ENCODE assay signal across 8 cellular contexts in the genomic region with DNA sequence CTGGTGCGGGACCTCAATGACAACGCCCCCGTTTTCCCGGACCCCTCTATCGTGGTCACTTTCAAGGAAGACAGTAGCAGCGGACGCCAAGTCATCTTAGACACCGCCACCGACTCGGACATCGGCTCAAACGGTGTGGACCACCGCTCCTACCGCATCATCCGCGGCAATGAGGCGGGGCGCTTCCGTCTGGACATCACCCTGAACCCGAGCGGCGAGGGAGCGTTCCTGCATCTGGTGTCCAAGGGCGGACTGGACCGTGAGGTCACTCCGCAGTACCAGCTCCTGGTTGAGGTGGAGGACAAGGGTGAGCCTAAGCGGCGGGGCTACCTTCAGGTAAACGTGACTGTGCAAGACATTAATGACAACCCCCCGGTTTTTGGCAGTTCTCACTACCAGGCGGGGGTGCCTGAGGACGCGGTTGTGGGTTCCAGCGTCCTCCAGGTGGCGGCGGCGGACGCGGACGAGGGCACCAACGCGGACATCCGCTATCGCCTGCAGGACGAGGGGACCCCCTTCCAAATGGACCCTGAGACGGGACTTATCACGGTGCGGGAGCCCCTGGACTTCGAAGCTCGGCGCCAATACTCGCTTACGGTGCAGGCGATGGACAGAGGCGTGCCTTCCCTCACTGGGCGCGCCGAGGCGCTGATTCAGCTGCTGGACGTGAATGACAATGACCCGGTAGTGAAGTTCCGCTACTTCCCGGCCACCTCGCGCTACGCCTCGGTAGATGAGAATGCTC. TPM values are rescaled to one million over a fixed set of nuclear protein-coding genes. Genes with fewer than 3 reads are reported as not detected.
DNase-seq lines count a peak whose midpoint lies in the region; ATAC-seq and TF ChIP-seq lines count a peak whose summit lies in the region.

No MANE protein-coding gene starts in this region.

- no peak overlapping the region for H2BK120ac ChIP-seq in trophoblast cell (ENCODE audit: insufficient read depth, low read length, poor library complexity)

- H3K9ac ChIP-seq in trophoblast cell (ENCODE audit: low read length), result no peak overlapping the region

- WGBS in trophoblast cell (ENCODE audit: extremely low coverage, insufficient coverage, insufficient read length), result no CpG with 5 or more reads among the region's 67 CpGs

- no peak overlapping the region for H4K91ac ChIP-seq in trophoblast cell (ENCODE audit: low read depth, low read length)

- H4K8ac ChIP-seq in trophoblast cell (ENCODE audit: low read depth, low read length), result no peak overlapping the region

- no peaks in the 10 kb centered on the region for H3K9me3 Mint-ChIP-seq in activated T-cell treated with anti-CD3 and anti-CD28 coated beads, Interleukin-2, amount 50 U/mL, for 4 hours
- peaks cover 6% of the 10 kb centered on the region; the same call in 1 of the 2 replicates for H3K9me3 Mint-ChIP-seq in WTC11

- H2AK5ac ChIP-seq in trophoblast cell (ENCODE audit: low read length), result no peak overlapping the region

- peaks cover 64% of the 10 kb centered on the region for H3K27me3 Mint-ChIP-seq in activated T-cell treated with anti-CD3 and anti-CD28 coated beads, Interleukin-2, amount 50 U/mL, for 4 hours (ENCODE audit: low read depth)
- peaks cover 34% of the 10 kb centered on the region for H3K27me3 Mint-ChIP-seq in WTC11 (ENCODE audit: low read depth)

- CTCF ChIA-PET in WTC11 (lab: Charles Lee), result interaction anchor here (0.8 to 6.3 kb wide), 5 partner anchors 11 to 435 kb away, joined by 3 to 64 read pairs (median 3); no protein-coding TSS in a partner anchor

- no peak overlapping the region for H3K23ac ChIP-seq in trophoblast cell (ENCODE audit: low read length)

- no peaks in the 10 kb centered on the region for H3K79me2 ChIP-seq in trophoblast cell (ENCODE audit: control insufficient read depth, insufficient read depth, low read length, poor library complexity)

- H3K27ac Mint-ChIP-seq in WTC11, result no peak overlapping the region

- H3K27ac ChIP-seq in right atrium auricular region (peak overlapping the region; percentile 90 to 91), trophoblast cell (ENCODE audit: low read depth, low read length) (no peak overlapping the region)

- DNase-seq in activated T-cell treated with anti-CD3 and anti-CD28 coated beads, Interleukin-2, amount 50 U/mL, for 4 hours, result no peak
- DNase-seq in activated T-cell treated with anti-CD3 and anti-CD28 coated beads, Interleukin-2, amount 50 U/mL, for 1 hour, result no peak
- DNase-seq in WTC11 (ENCODE audit: low spot score) (peak; percentile 54), right atrium auricular region (ENCODE audit: low spot score) (peak; percentile 76), trophoblast cell (no peak), CD1c-positive myeloid dendritic cell (ENCODE audit: extremely low spot score) (no peak)

- H3K4me2 ChIP-seq in trophoblast cell (ENCODE audit: low read length), result peak overlapping the region; percentile 96

- H3K4me1 ChIP-seq in right atrium auricular region, result peaks cover 0 to 50% of the 10 kb centered on the region in 2 donors
- H3K4me1 ChIP-seq in trophoblast cell (ENCODE audit: control insufficient read depth in 1 of 2, insufficient read depth in 2 of 2, low read length in 2 of 2), result peaks cover 7 to 14% of the 10 kb centered on the region in 2 experiments

- H3K27me3 ChIP-seq in right atrium auricular region (no peaks in the 10 kb centered on the region), trophoblast cell (ENCODE audit: insufficient read depth, low read length) (peaks cover 13% of the 10 kb centered on the region)

- no peak overlapping the region for H4K12ac ChIP-seq in trophoblast cell (ENCODE audit: low read depth, low read length)

- POLR2A ChIA-PET in WTC11 (lab: Charles Lee), result no interaction called here

- no peak for ATAC-seq in activated T-cell treated with anti-CD3 and anti-CD28 coated beads, Interleukin-2, amount 50 U/mL, for 4 hours
- ATAC-seq in WTC11, result 0 out of 2 replicates have a peak, but pooled peaks have one; percentile 0
- no peak for ATAC-seq in GM21390 (IDR thresholded peaks at IDR 0.05; ENCODE audit: unreplicated experiment)
- no peak for ATAC-seq in HG03460 (IDR thresholded peaks at IDR 0.05; ENCODE audit: unreplicated experiment)

- H3K18ac ChIP-seq in trophoblast cell (ENCODE audit: low read length), result no peak overlapping the region

- H3K4me3 Mint-ChIP-seq in activated T-cell treated with anti-CD3 and anti-CD28 coated beads, Interleukin-2, amount 50 U/mL, for 4 hours, result peak overlapping the region; percentile 81
- H3K4me3 Mint-ChIP-seq in WTC11, result peak overlapping the region; percentile 88

- no peak overlapping the region for H2BK5ac ChIP-seq in trophoblast cell (ENCODE audit: low read depth, low read length, poor library complexity)

- no peaks in the 10 kb centered on the region for H3K36me3 Mint-ChIP-seq in activated T-cell treated with anti-CD3 and anti-CD28 coated beads, Interleukin-2, amount 50 U/mL, for 4 hours (ENCODE audit: insufficient read depth)
- peaks cover 20% of the 10 kb centered on the region for H3K36me3 Mint-ChIP-seq in WTC11

- no peak overlapping the region for H3K4ac ChIP-seq in trophoblast cell (ENCODE audit: low read depth, low read length)

- peaks cover 23% of the 10 kb centered on the region for H3K4me1 Mint-ChIP-seq in activated T-cell treated with anti-CD3 and anti-CD28 coated beads, Interleukin-2, amount 50 U/mL, for 4 hours (ENCODE audit: low read depth)
- peaks cover 47% of the 10 kb centered on the region for H3K4me1 Mint-ChIP-seq in WTC11

- H3K79me1 ChIP-seq in trophoblast cell (ENCODE audit: low read length), result no peaks in the 10 kb centered on the region

- no peak overlapping the region for H2BK12ac ChIP-seq in trophoblast cell (ENCODE audit: low read length)

- H3K36me3 ChIP-seq in right atrium auricular region, result no peaks in the 10 kb centered on the region
- no peaks in the 10 kb centered on the region for H3K36me3 ChIP-seq in trophoblast cell (ENCODE audit: control insufficient read depth in 1 of 2, insufficient read depth in 2 of 2, low read length in 2 of 2)

- no peak overlapping the region for H3K14ac ChIP-seq in trophoblast cell (ENCODE audit: low read length)

- H3K9me3 ChIP-seq in right atrium auricular region, result no peaks in the 10 kb centered on the region
- H3K9me3 ChIP-seq in trophoblast cell (ENCODE audit: insufficient read depth, low read depth, low read length), result no peaks in the 10 kb centered on the region

- no peak overlapping the region for H2AFZ ChIP-seq in trophoblast cell (ENCODE audit: insufficient read depth, low read length, poor library complexity)

- H3K4me3 ChIP-seq in right atrium auricular region (peak overlapping the region; percentile 76), trophoblast cell (ENCODE audit: low read depth, low read length) (peak overlapping the region; percentile 60)

- no peak for TF ChIP-seq CTCF in WTC11 (IDR thresholded peaks at IDR 0.05)
- peak; percentile 25 to 35 for TF ChIP-seq CTCF in right atrium auricular region (IDR thresholded peaks at IDR 0.05)

TF ChIP-seq in WTC11, 78 proteins besides CTCF, POLR2A, EP300 and RAD21 (continues in another document):
- TF ChIP-seq SMAD3 (CRISPR knock-in tag; IDR thresholded peaks at IDR 0.05; ENCODE audit: borderline replicate concordance) (no peak), RELA (CRISPR knock-in tag; IDR thresholded peaks at IDR 0.05; ENCODE audit: borderline replicate concordance) (no peak), RORB (CRISPR knock-in tag; IDR thresholded peaks at IDR 0.05) (no peak), ZNF317 (CRISPR knock-in tag; IDR thresholded peaks at IDR 0.05; ENCODE audit: borderline replicate concordance, low read depth) (no peak), CREM (CRISPR knock-in tag; IDR thresholded peaks at IDR 0.05) (no peak), NFE2L1 (CRISPR knock-in tag; IDR thresholded peaks at IDR 0.05) (no peak), TEAD4 (CRISPR knock-in tag; IDR thresholded peaks at IDR 0.05) (no peak), TP53 (CRISPR knock-in tag; IDR thresholded peaks at IDR 0.05) (no peak; the same call in 1 of the 2 replicates), OVOL2 (CRISPR knock-in tag; IDR thresholded peaks at IDR 0.05; ENCODE audit: borderline replicate concordance) (no peak), GTF2I (CRISPR knock-in tag; conservative IDR thresholded peaks at IDR 0.05) (no peak), ZNF671 (CRISPR knock-in tag; IDR thresholded peaks at IDR 0.05) (no peak), TCF7 (CRISPR knock-in tag; IDR thresholded peaks at IDR 0.05; ENCODE audit: low read depth) (no peak), ZNF219 (CRISPR knock-in tag; IDR thresholded peaks at IDR 0.05; ENCODE audit: borderline replicate concordance) (no peak), MYBL2 (CRISPR knock-in tag; IDR thresholded peaks at IDR 0.05) (no peak)
- TF ChIP-seq, protein P1, sequence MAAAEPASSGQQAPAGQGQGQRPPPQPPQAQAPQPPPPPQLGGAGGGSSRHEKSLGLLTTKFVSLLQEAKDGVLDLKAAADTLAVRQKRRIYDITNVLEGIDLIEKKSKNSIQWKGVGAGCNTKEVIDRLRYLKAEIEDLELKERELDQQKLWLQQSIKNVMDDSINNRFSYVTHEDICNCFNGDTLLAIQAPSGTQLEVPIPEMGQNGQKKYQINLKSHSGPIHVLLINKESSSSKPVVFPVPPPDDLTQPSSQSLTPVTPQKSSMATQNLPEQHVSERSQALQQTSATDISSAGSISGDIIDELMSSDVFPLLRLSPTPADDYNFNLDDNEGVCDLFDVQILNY (CRISPR knock-in tag; IDR thresholded peaks at IDR 0.05), result no peak

RNA-seq across cellular contexts. Expression of a gene that starts 2.2 kb away (rescaled TPM):
- total RNA-seq in activated T-cell treated with anti-CD3 and anti-CD28 coated beads, Interleukin-2, amount 50 U/mL, for 4 hours, result under 1 TPM; 0.03 TPM
- total RNA-seq in WTC11 (2021), result 6.6 to 10.5 TPM (median 6.8 TPM) in 3 replicates
- total RNA-seq in right atrium auricular region, result 10 to 100 TPM; 13.2 to 15.2 TPM
- 0.16 and 0.25 TPM in 2 replicates for polyA plus RNA-seq in trophoblast cell (2013)

Comparison
In these comparisons a context has a peak if more than half of its experiments do, and no peak if none do; other contexts are left out.
1. DNase-seq: peak in WTC11 (single experiment) and right atrium auricular region (single experiment); none in activated T-cell treated with anti-CD3 and anti-CD28 coated beads, Interleukin-2, amount 50 U/mL, for 4 hours (single experiment), activated T-cell treated with anti-CD3 and anti-CD28 coated beads, Interleukin-2, amount 50 U/mL, for 1 hour (single experiment), trophoblast cell (0 of 2) and CD1c-positive myeloid dendritic cell (single experiment).